In the genomic region with DNA sequence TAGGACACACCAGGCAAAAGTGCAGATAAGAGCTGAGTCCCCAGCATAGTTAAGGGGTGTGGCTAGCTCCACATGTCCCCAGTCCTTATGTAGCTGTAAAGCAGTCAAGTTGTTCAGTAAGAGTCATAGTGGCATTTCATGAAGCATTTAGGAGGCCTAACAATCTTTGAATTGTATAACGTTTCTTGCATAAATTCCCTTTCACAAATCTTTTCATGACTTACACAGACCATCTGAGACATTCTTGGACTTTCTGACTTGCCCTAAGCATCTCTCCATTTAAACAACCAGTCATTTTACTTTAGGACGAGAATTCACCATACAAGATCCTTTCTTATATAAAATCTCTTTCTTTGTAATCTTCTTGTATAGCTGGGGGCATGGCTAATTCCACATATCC, we compare ENCODE assay signal across 1 cellular context.
TF ChIP-seq lines count a peak whose summit lies in the region.

No MANE protein-coding gene starts in this region.

TF ChIP-seq in HepG2, 621 proteins besides CTCF, POLR2A, EP300 and RAD21 (continued from another document):
- TF ChIP-seq ZNF724P (CRISPR knock-in tag; IDR thresholded peaks at IDR 0.05; ENCODE audit: borderline replicate concordance), result 0 out of 2 replicates have a peak, but pooled peaks have one; percentile 40
- TF ChIP-seq HNRNPL (IDR thresholded peaks at IDR 0.05; ENCODE audit: low read depth, low read length), result no peak
- TF ChIP-seq, protein P1, sequence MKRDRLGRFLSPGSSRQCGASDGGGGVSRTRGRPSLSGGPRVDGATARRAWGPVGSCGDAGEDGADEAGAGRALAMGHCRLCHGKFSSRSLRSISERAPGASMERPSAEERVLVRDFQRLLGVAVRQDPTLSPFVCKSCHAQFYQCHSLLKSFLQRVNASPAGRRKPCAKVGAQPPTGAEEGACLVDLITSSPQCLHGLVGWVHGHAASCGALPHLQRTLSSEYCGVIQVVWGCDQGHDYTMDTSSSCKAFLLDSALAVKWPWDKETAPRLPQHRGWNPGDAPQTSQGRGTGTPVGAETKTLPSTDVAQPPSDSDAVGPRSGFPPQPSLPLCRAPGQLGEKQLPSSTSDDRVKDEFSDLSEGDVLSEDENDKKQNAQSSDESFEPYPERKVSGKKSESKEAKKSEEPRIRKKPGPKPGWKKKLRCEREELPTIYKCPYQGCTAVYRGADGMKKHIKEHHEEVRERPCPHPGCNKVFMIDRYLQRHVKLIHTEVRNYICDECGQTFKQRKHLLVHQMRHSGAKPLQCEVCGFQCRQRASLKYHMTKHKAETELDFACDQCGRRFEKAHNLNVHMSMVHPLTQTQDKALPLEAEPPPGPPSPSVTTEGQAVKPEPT (CRISPR knock-in tag; IDR thresholded peaks at IDR 0.05; ENCODE audit: low read depth), result no peak
- no peak for TF ChIP-seq KLF9 (CRISPR knock-in tag; IDR thresholded peaks at IDR 0.05; ENCODE audit: low read depth)
TF ChIP-seq in HepG2: peak in this region for 1.
